13 cellular contexts compared by ENCODE assay signal in genomic region chr21:36994501-36995189, GRCh38. TPM values are rescaled to one million over a fixed set of nuclear protein-coding genes. Genes with fewer than 3 reads are reported as not detected.
DNase-seq lines count a peak whose midpoint lies in the region; ATAC-seq and TF ChIP-seq lines count a peak whose summit lies in the region.
"Had no signal": no experiment of that assay in that cellular context is flagged by ENCODE, and none has a peak within 500 bp of the region (broad histone marks: within the 10 kb centered on the region; RNA-seq: fewer than 3 reads in every experiment).

No MANE protein-coding gene starts in this region.

- 60% methylated on average over 38 of the region's 38 CpGs for WGBS in mesenchymal stem cell

- no peak for DNase-seq in A673 (ENCODE audit: low spot score)
- DNase-seq in brain microvascular endothelial cell: no peak
- no peak for DNase-seq in mesenchymal stem cell
- DNase-seq in osteocyte (ENCODE audit: extremely low spot score, unreplicated experiment): no peak
- no peak for DNase-seq in SW480 (ENCODE audit: low spot score)
- DNase-seq: NCI-H1694 treated with DMSO at 0.1 percent for 48 hours, Right ventricle myocardium superior had no signal

- no peaks in the 10 kb centered on the region for H3K9me3 ChIP-seq in A673 (ENCODE audit: low read depth, low read length, poor library complexity, severe bottlenecking)
- H3K9me3 ChIP-seq in HUES6 (ENCODE audit: control insufficient read depth, insufficient read depth, low read depth, low read length): no peaks in the 10 kb centered on the region
- no peaks in the 10 kb centered on the region for H3K9me3 ChIP-seq in mesenchymal stem cell (ENCODE audit: control insufficient read depth, low read length)

- no peak overlapping the region for H3K4ac ChIP-seq in mesenchymal stem cell (ENCODE audit: low read depth in 1 of 2, low read length in 2 of 2)

- H3K36me3 Mint-ChIP-seq in osteocyte (ENCODE audit: unreplicated experiment): no peaks in the 10 kb centered on the region

- intact Hi-C loops in A673 (cut with micrococcal nuclease; ENCODE audit: unreplicated experiment): no loop called here

- no peaks in the 10 kb centered on the region for H3K9me3 Mint-ChIP-seq in osteocyte (ENCODE audit: unreplicated experiment)

- H3K27me3 ChIP-seq in A673 (replicated peaks; ENCODE audit: insufficient read depth, low read depth, low read length, poor library complexity): no peaks in the 10 kb centered on the region
- H3K27me3 ChIP-seq in HUES6 (ENCODE audit: control insufficient read depth, insufficient read depth, low read length): no peaks in the 10 kb centered on the region; the same call in 1 of the 2 replicates
- no peaks in the 10 kb centered on the region for H3K27me3 ChIP-seq in brain microvascular endothelial cell (replicated peaks)
- H3K27me3 ChIP-seq in mesenchymal stem cell (ENCODE audit: control insufficient read depth in 1 of 2, insufficient read depth in 1 of 2, low read length in 2 of 2): peaks cover 3 to 13% of the 10 kb centered on the region in 2 experiments

- H3K4me1 ChIP-seq in A673 (ENCODE audit: insufficient read depth, low read length, poor library complexity, severe bottlenecking): no peaks in the 10 kb centered on the region
- H3K4me1 ChIP-seq in HUES6 (ENCODE audit: control insufficient read depth, insufficient read depth, low read length): peaks cover 19% of the 10 kb centered on the region
- H3K4me1 ChIP-seq in mesenchymal stem cell (ENCODE audit: control insufficient read depth, insufficient read depth, low read depth, low read length): peaks cover 5% of the 10 kb centered on the region

- no peak overlapping the region for H3K14ac ChIP-seq in mesenchymal stem cell (ENCODE audit: low read length in 2 of 2)

- no TSS peak for BruUV-seq in A673 (replicated peaks; lab: Mats Ljungman, UMichigan)

- no peak overlapping the region for H3K4me2 ChIP-seq in mesenchymal stem cell (ENCODE audit: low read length, poor library complexity, severe bottlenecking)

- H3K79me1 ChIP-seq in mesenchymal stem cell (replicated peaks; ENCODE audit: low read length, poor library complexity, severe bottlenecking): no peaks in the 10 kb centered on the region

- no peak overlapping the region for H3K18ac ChIP-seq in mesenchymal stem cell (ENCODE audit: low read depth in 1 of 2, low read length in 2 of 2)

- in situ Hi-C loops in brain microvascular endothelial cell (cut with HindIII; ENCODE audit: low pct_ligation_motif_present, low sequenced_read_pairs): no loop called here

- no peaks in the 10 kb centered on the region for H3K36me3 ChIP-seq in A673 (ENCODE audit: insufficient read depth, low read length, poor library complexity, severe bottlenecking)
- H3K36me3 ChIP-seq in HUES6 (ENCODE audit: control insufficient read depth, insufficient read depth, low read length): no peaks in the 10 kb centered on the region
- H3K36me3 ChIP-seq in brain microvascular endothelial cell (replicated peaks): no peaks in the 10 kb centered on the region
- no peaks in the 10 kb centered on the region for H3K36me3 ChIP-seq in mesenchymal stem cell (ENCODE audit: control insufficient read depth in 1 of 2, insufficient read depth in 2 of 2, low read depth in 1 of 2, low read length in 2 of 2)

- CTCF ChIA-PET in A673 (lab: Charles Lee): no interaction called here

- peaks cover 2% of the 10 kb centered on the region for H3K4me1 Mint-ChIP-seq in osteocyte (ENCODE audit: unreplicated experiment)

- POLR2A ChIA-PET in A673 (lab: Charles Lee; ENCODE audit: low non-redundant PET): no interaction called here

- H2AFZ ChIP-seq in mesenchymal stem cell (ENCODE audit: low read depth, low read length): peak overlapping the region; percentile 67

- H3K27ac ChIP-seq in A673 (ENCODE audit: low read depth, low read length, poor library complexity, severe bottlenecking): no peak overlapping the region
- no peak overlapping the region for H3K27ac ChIP-seq in HUES6 (ENCODE audit: low read depth, low read length)
- no peak overlapping the region for H3K27ac ChIP-seq in brain microvascular endothelial cell
- no peak overlapping the region for H3K27ac ChIP-seq in mesenchymal stem cell (ENCODE audit: low read length, poor library complexity, severe bottlenecking)
- H3K27ac ChIP-seq: C4-2B, skin epidermis had no signal

- H3K4me3 Mint-ChIP-seq in osteocyte (ENCODE audit: unreplicated experiment): no peak overlapping the region

- H2BK12ac ChIP-seq in mesenchymal stem cell (ENCODE audit: low read length in 2 of 2): no peak overlapping the region

- TF ChIP-seq CTCF in A673 (conservative IDR thresholded peaks at IDR 0.05; ENCODE audit: low read depth, low read length): 0 out of 2 replicates have a peak, but pooled peaks have one; percentile 23
- no peak for TF ChIP-seq CTCF in brain microvascular endothelial cell (IDR thresholded peaks at IDR 0.05; ENCODE audit: low read depth, low read length, missing control alignments)
- TF ChIP-seq CTCF in osteocyte (IDR thresholded peaks at IDR 0.05): no peak

- H3K4me3 ChIP-seq in A673 (ENCODE audit: low read depth, low read length, poor library complexity, severe bottlenecking) (no peak overlapping the region), HUES6 (ENCODE audit: low read depth, low read length) (peak overlapping the region; percentile 33), brain microvascular endothelial cell (ENCODE audit: low read depth, low read length) (peak overlapping the region; percentile 40), mesenchymal stem cell (ENCODE audit: insufficient read depth in 1 of 2, low read depth in 1 of 2, low read length in 2 of 2) (peak overlapping the region in 1 of 2 experiments; percentile 28)
- H3K4me3 ChIP-seq: skin epidermis had no signal

- H3K27ac Mint-ChIP-seq in osteocyte (ENCODE audit: unreplicated experiment): no peak overlapping the region

- no peak for ATAC-seq in HG03571 (IDR thresholded peaks at IDR 0.05; ENCODE audit: unreplicated experiment)
- ATAC-seq in HG03565 (IDR thresholded peaks at IDR 0.05; ENCODE audit: unreplicated experiment): no peak

- no peak overlapping the region for H2AK5ac ChIP-seq in mesenchymal stem cell (ENCODE audit: low read length, severe bottlenecking)

- H3K27me3 Mint-ChIP-seq in osteocyte (ENCODE audit: unreplicated experiment): no peaks in the 10 kb centered on the region

- no peak overlapping the region for H2BK5ac ChIP-seq in mesenchymal stem cell (ENCODE audit: low read depth, low read length, poor library complexity, severe bottlenecking)

- no peak overlapping the region for H3K9ac ChIP-seq in HUES6 (ENCODE audit: low read length)
- H3K9ac ChIP-seq in mesenchymal stem cell (ENCODE audit: low read length): no peak overlapping the region

- no peak overlapping the region for H2BK15ac ChIP-seq in mesenchymal stem cell (ENCODE audit: low read depth, poor library complexity, severe bottlenecking)

- peak overlapping the region; percentile 1 for H4K8ac ChIP-seq in mesenchymal stem cell (ENCODE audit: low read length)

- no peak overlapping the region for H2BK120ac ChIP-seq in mesenchymal stem cell (ENCODE audit: low read depth, low read length)

- H3K23ac ChIP-seq in mesenchymal stem cell (ENCODE audit: low read length in 2 of 2): no peak overlapping the region

- H4K91ac ChIP-seq in mesenchymal stem cell (ENCODE audit: low read length): no peak overlapping the region

RNA-seq across cellular contexts. Expression of gene RIPPLY3, which starts 11.9 kb away (rescaled TPM):
- 5.0 and 6.2 TPM in 2 replicates for total RNA-seq in A673 (2021)
- polyA plus RNA-seq in mesenchymal stem cell (2013, experiment 1 of 2): 0.03 TPM
- 0.05 TPM for polyA plus RNA-seq in mesenchymal stem cell (2013, experiment 2 of 2)
- total RNA-seq in osteocyte: 0.21 and 0.27 TPM in 2 replicates
- total RNA-seq: lower leg skin, Right ventricle myocardium superior had no signal

RNA-seq across cellular contexts. Expression of gene HLCS, which starts 28.2 kb away (rescaled TPM):
- total RNA-seq in A673 (2021) (15.3 and 21.1 TPM in 2 replicates), osteocyte (26.7 and 27.3 TPM in 2 replicates)
- polyA plus RNA-seq in mesenchymal stem cell (2013, experiment 1 of 2): 12.3 TPM
- polyA plus RNA-seq in mesenchymal stem cell (2013, experiment 2 of 2): 12.5 TPM
